Comparison of ENCODE assay signal across 19 cellular contexts in genomic region chr9:13898957-13899356, GRCh38.
DNase-seq lines count a peak whose midpoint lies in the region; ATAC-seq, FAIRE-seq and TF ChIP-seq lines count a peak whose summit lies in the region.
"Had no signal": no experiment of that assay in that cellular context is flagged by ENCODE, and none has a peak within 500 bp of the region (broad histone marks: within the 10 kb centered on the region; RNA-seq: fewer than 3 reads in every experiment).

No MANE protein-coding gene starts in this region.

- FAIRE-seq in endothelial cell of umbilical vein (lab: Jason Lieb, UNC), result no peak
- FAIRE-seq: A204.1 had no signal

- no peaks in the 10 kb centered on the region for H4K20me1 ChIP-seq in endothelial cell of umbilical vein (replicated peaks; ENCODE audit: control insufficient read depth, extremely low read depth, insufficient read depth, low read length)

- DNase-seq in MCF 10A (ENCODE audit: unreplicated experiment) (peak; percentile 15), breast epithelium (ENCODE audit: low spot score in 2 of 2) (no peak), NCI-H446 treated with DMSO at 0.1 percent for 48 hours (lab: John Stamatoyannopoulos, UW) (peak; percentile 65), endothelial cell of umbilical vein (ENCODE audit: low read depth, low spot score) (peak; percentile 83), neural crest cell (ENCODE audit: low read depth, low spot score) (no peak), A172 (ENCODE audit: low spot score) (no peak)
- DNase-seq: COR-L47, DMS53, Karpas-422, MV-4-11, NCI-H1436 treated with DMSO at 0.1 percent for 48 hours, NCI-H2081, NCI-H2227 treated with DMSO at 0.1 percent for 48 hours, NCI-H526 had no signal

- no peak overlapping the region for H2AFZ ChIP-seq in endothelial cell of umbilical vein (ENCODE audit: low read depth, low read length)

- no peak overlapping the region for H3K4me3 ChIP-seq in breast epithelium
- H3K4me3 ChIP-seq in endothelial cell of umbilical vein (replicated peaks in 1 of 3; ENCODE audit: insufficient read depth in 1 of 3, low read depth in 1 of 3, low read length in 3 of 3), result no peak overlapping the region
- H3K4me3 ChIP-seq: HAP-1 had no signal

- BruUV-seq in MCF 10A (replicated peaks; lab: Mats Ljungman, UMichigan) (no TSS peak), endothelial cell of umbilical vein (replicated peaks; lab: Mats Ljungman, UMichigan) (no TSS peak)

- TF ChIP-seq POLR2A in breast epithelium (IDR thresholded peaks at IDR 0.05), result no peak
- no peak for TF ChIP-seq POLR2A in endothelial cell of umbilical vein (IDR thresholded peaks at IDR 0.05; ENCODE audit: low read depth, low read length)

- H3K27ac Mint-ChIP-seq in MCF 10A (ENCODE audit: low read depth, unreplicated experiment), result peak overlapping the region; percentile 98
- peak overlapping the region; percentile 7 for H3K27ac Mint-ChIP-seq in neural crest cell (ENCODE audit: unreplicated experiment)
- H3K27ac Mint-ChIP-seq: CD14-positive monocyte had no signal

- dilution Hi-C loops in endothelial cell of umbilical vein (cut with MboI; ENCODE audit: extremely low pct_ligation_motif_present, low sequenced_read_pairs), result no loop called here

- H3K4me3 Mint-ChIP-seq in MCF 10A (ENCODE audit: unreplicated experiment) (no peak overlapping the region), neural crest cell (no peak overlapping the region)
- H3K4me3 Mint-ChIP-seq: CD14-positive monocyte had no signal

- no peaks in the 10 kb centered on the region for H3K79me2 ChIP-seq in endothelial cell of umbilical vein (ENCODE audit: control insufficient read depth, insufficient read depth, low read length)

- peaks cover 50% of the 10 kb centered on the region for H3K4me1 Mint-ChIP-seq in MCF 10A (ENCODE audit: insufficient read depth, unreplicated experiment)
- peaks cover 4% of the 10 kb centered on the region for H3K4me1 Mint-ChIP-seq in neural crest cell
- H3K4me1 Mint-ChIP-seq: CD14-positive monocyte had no signal

- H3K4me2 ChIP-seq in endothelial cell of umbilical vein (ENCODE audit: insufficient read depth, low read length), result no peak overlapping the region

- H3K36me3 ChIP-seq in breast epithelium, result no peaks in the 10 kb centered on the region
- H3K36me3 ChIP-seq in endothelial cell of umbilical vein (ENCODE audit: control insufficient read depth in 2 of 2, extremely low read depth in 1 of 2, insufficient read depth in 2 of 2, low read length in 2 of 2), result no peaks in the 10 kb centered on the region
- H3K36me3 ChIP-seq: HAP-1 had no signal

- H3K9me3 ChIP-seq in breast epithelium, result no peaks in the 10 kb centered on the region
- no peaks in the 10 kb centered on the region for H3K9me3 ChIP-seq in endothelial cell of umbilical vein (replicated peaks; ENCODE audit: control insufficient read depth, insufficient read depth, low read length)
- H3K9me3 ChIP-seq: HAP-1 had no signal

- TF ChIP-seq CTCF in MCF 10A (IDR thresholded peaks at IDR 0.05; ENCODE audit: unreplicated experiment) (no peak), breast epithelium (IDR thresholded peaks at IDR 0.05) (no peak), endothelial cell of umbilical vein (IDR thresholded peaks at IDR 0.05; ENCODE audit: extremely low read depth in 1 of 2, insufficient read depth in 1 of 2, low read depth in 1 of 2, low read length in 2 of 2) (no peak), neural crest cell (conservative IDR thresholded peaks at IDR 0.05) (no peak)

- H3K27me3 Mint-ChIP-seq in MCF 10A (ENCODE audit: insufficient read depth, unreplicated experiment) (no peaks in the 10 kb centered on the region), neural crest cell (ENCODE audit: low read depth) (no peaks in the 10 kb centered on the region)

- intact Hi-C loops in MCF 10A (cut with micrococcal nuclease), result no loop called here
- intact Hi-C loops in breast epithelium (cut with DNase I; ENCODE audit: low total_unique reads), result no loop called here
- intact Hi-C loops in endothelial cell of umbilical vein (cut with micrococcal nuclease), result loop anchor here (5.0 kb wide), 5 partner anchors 38 to 423 kb away; no protein-coding TSS in a partner anchor

- no peaks in the 10 kb centered on the region for H3K9me3 Mint-ChIP-seq in MCF 10A (ENCODE audit: unreplicated experiment)
- H3K9me3 Mint-ChIP-seq in neural crest cell, result no peaks in the 10 kb centered on the region

- CTCF ChIA-PET in MCF 10A (lab: Yijun Ruan, JAX), result interaction anchor here (1.4 kb wide), 1 partner anchor 8 kb away, joined by 3 read pairs; no protein-coding TSS in a partner anchor
- CTCF ChIA-PET in endothelial cell of umbilical vein (lab: Charles Lee), result interaction anchor here (1.2 kb wide), 1 partner anchor 13 kb away, joined by 3 read pairs; no protein-coding TSS in a partner anchor

- ATAC-seq in HG02973 (IDR thresholded peaks at IDR 0.05; ENCODE audit: unreplicated experiment) (no peak), HG03039 (IDR thresholded peaks at IDR 0.05; ENCODE audit: unreplicated experiment) (no peak)

- H3K27me3 ChIP-seq in breast epithelium (no peaks in the 10 kb centered on the region), endothelial cell of umbilical vein (ENCODE audit: control insufficient read depth in 2 of 2, insufficient read depth in 2 of 2, low read length in 2 of 2) (no peaks in the 10 kb centered on the region)

- H3K27ac ChIP-seq in breast epithelium, result peak overlapping the region in 1 of 2 donors; percentile 81
- H3K27ac ChIP-seq in endothelial cell of umbilical vein (ENCODE audit: insufficient read depth, low read depth, low read length), result no peak overlapping the region

- no peak overlapping the region for H3K9ac ChIP-seq in endothelial cell of umbilical vein (replicated peaks; ENCODE audit: extremely low read depth, insufficient read depth, low read length)

- POLR2A ChIA-PET in MCF 10A (lab: Yijun Ruan, JAX), result interaction anchor here (1.3 to 3.3 kb wide), 2 partner anchors 170 to 412 kb away, joined by 6 to 26 read pairs; no protein-coding TSS in a partner anchor
- POLR2A ChIA-PET in endothelial cell of umbilical vein (lab: Charles Lee), result no interaction called here

- H3K4me1 ChIP-seq in breast epithelium, result no peaks in the 10 kb centered on the region
- peaks cover 31% of the 10 kb centered on the region for H3K4me1 ChIP-seq in endothelial cell of umbilical vein (ENCODE audit: control insufficient read depth, extremely low read depth, insufficient read depth, low read length)

- H3K36me3 Mint-ChIP-seq in MCF 10A (ENCODE audit: insufficient read depth, unreplicated experiment), result no peaks in the 10 kb centered on the region
- H3K36me3 Mint-ChIP-seq in neural crest cell (ENCODE audit: low read depth), result no peaks in the 10 kb centered on the region
- H3K36me3 Mint-ChIP-seq: CD14-positive monocyte had no signal

- H3K9me1 ChIP-seq in endothelial cell of umbilical vein (replicated peaks; ENCODE audit: control insufficient read depth, extremely low read depth, insufficient read depth, low read length), result no peaks in the 10 kb centered on the region

TF ChIP-seq in endothelial cell of umbilical vein, 7 proteins besides CTCF, POLR2A, EP300 and RAD21:
- TF ChIP-seq EZH2 (IDR thresholded peaks at IDR 0.05; ENCODE audit: borderline replicate concordance, low read depth, low read length, severe bottlenecking), result no peak
- no peak for TF ChIP-seq JUN (IDR thresholded peaks at IDR 0.05; ENCODE audit: borderline replicate concordance, insufficient read depth, insufficient read length, low read depth)
- no peak for TF ChIP-seq FOS (IDR thresholded peaks at IDR 0.05; ENCODE audit: borderline replicate concordance, insufficient read depth, low read length)
- TF ChIP-seq GATA2 (IDR thresholded peaks at IDR 0.05; ENCODE audit: insufficient read depth, insufficient read length, low read depth, low read length), result no peak
- no peak for TF ChIP-seq MYC (IDR thresholded peaks at IDR 0.05; ENCODE audit: low read depth, low read length)
- no peak for TF ChIP-seq MAX (IDR thresholded peaks at IDR 0.05; ENCODE audit: insufficient read depth, insufficient read length)

Comparison
In these comparisons a context has a peak if more than half of its experiments do, and no peak if none do; other contexts are left out.
1. DNase-seq: peak in MCF 10A (single experiment), NCI-H446 treated with DMSO at 0.1 percent for 48 hours (single experiment) and endothelial cell of umbilical vein (single experiment); none in breast epithelium (0 of 2), neural crest cell (single experiment) and A172 (single experiment).